Comparison of ENCODE assay signal across 11 cellular contexts in the genomic region with DNA sequence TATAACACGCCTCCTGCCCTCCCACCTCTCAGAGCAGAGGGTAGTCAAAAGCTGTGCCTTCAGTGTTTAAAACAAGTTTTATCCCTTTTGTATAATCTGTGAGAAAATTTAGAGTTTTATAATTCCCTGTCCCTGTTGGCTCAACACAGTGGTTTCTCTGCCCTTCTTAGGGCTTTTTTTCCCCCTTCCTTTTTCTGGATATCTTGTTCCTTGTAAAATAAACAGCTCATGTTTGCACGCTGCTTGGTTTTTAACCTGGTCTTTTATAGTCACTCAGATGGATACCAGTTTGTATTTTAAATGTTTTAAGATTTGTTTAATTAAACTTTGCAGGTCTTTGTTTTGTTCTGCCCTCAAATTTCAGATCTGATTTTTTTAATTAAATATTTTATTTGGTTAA.
"Had no signal": no experiment of that assay in that cellular context is flagged by ENCODE, and none has a peak within 500 bp of the region (broad histone marks: within the 10 kb centered on the region; RNA-seq: fewer than 3 reads in every experiment).

No MANE protein-coding gene starts in this region.

- ATAC-seq: activated naive CD4-positive, alpha-beta T cell treated with anti-CD3 and anti-CD28 coated beads, Interleukin-2, amount 50 U/mL, for 72 hours; effector memory CD8-positive, alpha-beta T cell had no signal

- H3K4me3 ChIP-seq: tibial artery had no signal

- H3K27ac ChIP-seq: brain microvascular endothelial cell, tibial artery had no signal

- DNase-seq: activated CD4-positive, alpha-beta T cell treated with anti-CD3 and anti-CD28 coated beads, Interleukin-2, amount 50 U/mL, for 4 hours; activated CD4-positive, CD25-positive, alpha-beta regulatory T cell treated with anti-CD3 and anti-CD28 coated beads, Interleukin-2, amount 50 U/mL, for 72 hours; activated T-cell treated with anti-CD3 and anti-CD28 coated beads, Interleukin-2, amount 50 U/mL, for 1 hour; amniotic stem cell; brain microvascular endothelial cell; effector memory CD8-positive, alpha-beta T cell; hippocampal formation; mesenchymal stem cell; stimulated activated CD4-positive, alpha-beta T cell treated with anti-CD3 and anti-CD28 coated beads, Interleukin-4, amount 100 ng/mL, for 4 hours; tibial artery had no signal

- H3K27me3 ChIP-seq: brain microvascular endothelial cell had no signal

- H3K36me3 ChIP-seq: brain microvascular endothelial cell, tibial artery had no signal

- H3K9me3 ChIP-seq: tibial artery had no signal
